In genomic region chr10:49275896-49276295, GRCh38 we compare ENCODE assay signal across 29 cellular contexts. TPM values are rescaled to one million over a fixed set of nuclear protein-coding genes. Genes with fewer than 3 reads are reported as not detected.
"Had no signal": no experiment of that assay in that cellular context is flagged by ENCODE, and none has a peak within 500 bp of the region (broad histone marks: within the 10 kb centered on the region; RNA-seq: fewer than 3 reads in every experiment).

No MANE protein-coding gene starts in this region.

- H3K27ac Mint-ChIP-seq: activated CD4-positive, alpha-beta memory T cell treated with anti-CD3 and anti-CD28 coated beads for 36 hours; activated naive CD4-positive, alpha-beta T cell treated with anti-CD3 and anti-CD28 coated beads, Interleukin-2, amount 50 U/mL, for 72 hours; activated naive CD8-positive, alpha-beta T cell treated with anti-CD3 and anti-CD28 coated beads, Interleukin-2, amount 50 U/mL, for 24 hours; activated T-cell treated with anti-CD3 and anti-CD28 coated beads, Interleukin-2, amount 50 U/mL, for 24 hours; activated T-helper 1 cell treated with anti-CD3 and anti-CD28 coated beads, Interleukin-12 subunit alpha, Interleukin-12 subunit beta, Interleukin-2, Interleukin-4 antibody, amounts not matched to agents 30 ng/mL and 10 ng/mL and 1 ng/mL, durations not matched to agents 14 hours and 24 hours and 36 hours; T-helper 1 cell treated with Interleukin-12 subunit alpha and Interleukin-12 subunit beta and Interleukin-4 antibody, amounts not matched to agents 30 μg/mL and 1 μg/mL, for 36 hours; WTC11 had no signal

- H3K4me1 Mint-ChIP-seq: WTC11 had no signal

- H3K4me3 Mint-ChIP-seq: activated CD4-positive, alpha-beta memory T cell treated with anti-CD3 and anti-CD28 coated beads for 36 hours; activated naive CD8-positive, alpha-beta T cell treated with anti-CD3 and anti-CD28 coated beads, Interleukin-2, amount 50 U/mL, for 24 hours; activated T-cell treated with anti-CD3 and anti-CD28 coated beads, Interleukin-2, amount 50 U/mL, for 24 hours; activated T-helper 1 cell treated with anti-CD3 and anti-CD28 coated beads, Interleukin-12 subunit alpha, Interleukin-12 subunit beta, Interleukin-2, Interleukin-4 antibody, amounts not matched to agents 30 ng/mL and 10 ng/mL and 1 ng/mL, durations not matched to agents 14 hours and 24 hours and 36 hours; central memory CD8-positive, alpha-beta T cell; T-helper 1 cell treated with Interleukin-12 subunit alpha and Interleukin-12 subunit beta and Interleukin-4 antibody, amounts not matched to agents 30 μg/mL and 1 μg/mL, for 36 hours; WTC11 had no signal

- H3K9me3 Mint-ChIP-seq: activated CD4-positive, alpha-beta memory T cell treated with anti-CD3 and anti-CD28 coated beads for 36 hours; activated naive CD4-positive, alpha-beta T cell treated with anti-CD3 and anti-CD28 coated beads, Interleukin-2, amount 50 U/mL, for 72 hours; activated naive CD8-positive, alpha-beta T cell treated with anti-CD3 and anti-CD28 coated beads, Interleukin-2, amount 50 U/mL, for 24 hours; activated T-cell treated with anti-CD3 and anti-CD28 coated beads, Interleukin-2, amount 50 U/mL, for 24 hours; activated T-helper 1 cell treated with anti-CD3 and anti-CD28 coated beads, Interleukin-12 subunit alpha, Interleukin-12 subunit beta, Interleukin-2, Interleukin-4 antibody, amounts not matched to agents 30 ng/mL and 10 ng/mL and 1 ng/mL, durations not matched to agents 14 hours and 24 hours and 36 hours; central memory CD8-positive, alpha-beta T cell; T-helper 1 cell treated with Interleukin-12 subunit alpha and Interleukin-12 subunit beta and Interleukin-4 antibody, amounts not matched to agents 30 μg/mL and 1 μg/mL, for 36 hours; WTC11 had no signal

- ATAC-seq: activated naive CD4-positive, alpha-beta T cell treated with anti-CD3 and anti-CD28 coated beads, Interleukin-2, amount 50 U/mL, for 72 hours; activated naive CD8-positive, alpha-beta T cell treated with anti-CD3 and anti-CD28 coated beads, Interleukin-2, amount 50 U/mL, for 24 hours; body of pancreas; SK-N-SH treated with all-trans-retinoic acid at 6 μM for 48 hours; WTC11 had no signal

- H3K36me3 Mint-ChIP-seq: activated CD4-positive, alpha-beta memory T cell treated with anti-CD3 and anti-CD28 coated beads for 36 hours; activated naive CD4-positive, alpha-beta T cell treated with anti-CD3 and anti-CD28 coated beads, Interleukin-2, amount 50 U/mL, for 72 hours; WTC11 had no signal

- DNase-seq: activated CD4-positive, alpha-beta memory T cell treated with anti-CD3 and anti-CD28 coated beads for 36 hours; activated CD4-positive, alpha-beta T cell treated with anti-CD3 and anti-CD28 coated beads for 48 hours; activated CD4-positive, CD25-positive, alpha-beta regulatory T cell treated with anti-CD3 and anti-CD28 coated beads, Interleukin-2, amount 50 U/mL, for 72 hours; activated effector memory CD4-positive, alpha-beta T cell treated with Interleukin-2 at 50 U/mL for 16 hours; activated naive CD4-positive, alpha-beta T cell treated with Interleukin-2 at 50 U/mL for 16 hours; activated naive CD8-positive, alpha-beta T cell treated with anti-CD3 and anti-CD28 coated beads, Interleukin-2, amount 50 U/mL, for 24 hours; activated T-cell treated with anti-CD3 and anti-CD28 coated beads, Interleukin-2, amount 50 U/mL, for 24 hours; amniotic stem cell; body of pancreas; MM.1S; NCI-H1105 treated with DMSO at 0.1 percent for 48 hours; NCI-H1436 treated with DMSO at 0.1 percent for 48 hours; NCI-H187; NCI-H2081; NCI-H446; NCI-H524; Peyer's patch; SHP77; SW 1271 had no signal

RNA-seq across cellular contexts. Expression of gene C10orf71, which starts 23.1 kb away (rescaled TPM):
- total RNA-seq: activated CD4-positive, alpha-beta memory T cell treated with anti-CD3 and anti-CD28 coated beads for 36 hours; activated CD8-positive, alpha-beta memory T cell treated with anti-CD3 and anti-CD28 coated beads for 36 hours; activated naive CD4-positive, alpha-beta T cell treated with anti-CD3 and anti-CD28 coated beads, Interleukin-2, amount 50 U/mL, for 72 hours; activated T-helper 1 cell treated with anti-CD3 and anti-CD28 coated beads, Interleukin-12 subunit alpha, Interleukin-12 subunit beta, Interleukin-2, Interleukin-4 antibody, amounts not matched to agents 30 ng/mL and 10 ng/mL and 1 ng/mL, durations not matched to agents 14 hours and 24 hours and 36 hours; ascending aorta; bronchial epithelial cell; Peyer's patch; SJSA1; WTC11 had no signal
